Comparison of ENCODE assay signal across 1 cellular context in genomic region chr9:97918641-97919040, GRCh38.
TF ChIP-seq lines count a peak whose summit lies in the region.

No MANE protein-coding gene starts in this region.

TF ChIP-seq in SK-N-SH treated with all-trans-retinoic acid at 6 μM for 48 hours, 23 proteins besides CTCF, POLR2A, EP300 and RAD21:
- TF ChIP-seq ZC3H10 (CRISPR knock-in tag; IDR thresholded peaks at IDR 0.05): no peak
- TF ChIP-seq ZFP3 (CRISPR knock-in tag; IDR thresholded peaks at IDR 0.05): no peak
- no peak for TF ChIP-seq CREB5 (CRISPR knock-in tag; IDR thresholded peaks at IDR 0.05; ENCODE audit: low read depth)
- no peak for TF ChIP-seq TOX (CRISPR knock-in tag; IDR thresholded peaks at IDR 0.05; ENCODE audit: borderline replicate concordance)
- TF ChIP-seq SNAI2 (CRISPR knock-in tag; IDR thresholded peaks at IDR 0.05): no peak
- no peak for TF ChIP-seq ZNF565 (CRISPR knock-in tag; conservative IDR thresholded peaks at IDR 0.05; ENCODE audit: low read depth)
- no peak for TF ChIP-seq ZNF8 (CRISPR knock-in tag; IDR thresholded peaks at IDR 0.05)
TF ChIP-seq in SK-N-SH treated with all-trans-retinoic acid at 6 μM for 48 hours: peak in this region for 0.
